Comparison of ENCODE assay signal across 17 cellular contexts in genomic region chr11:126518996-126519351, GRCh38.
"Had no signal": no experiment of that assay in that cellular context is flagged by ENCODE, and none has a peak within 500 bp of the region (broad histone marks: within the 10 kb centered on the region; RNA-seq: fewer than 3 reads in every experiment).

No MANE protein-coding gene starts in this region.

- H3K9me3 Mint-ChIP-seq: endodermal cell; naive thymus-derived CD8-positive, alpha-beta T cell; neural progenitor cell; stimulated activated naive B cell treated with anti-CD40 and anti-IgM and Interleukin-4, amounts not matched to agents 10 μg/mL and 1 μg/mL and 100 μg/mL, for 72 hours; stimulated activated naive CD8-positive, alpha-beta T cell treated with anti-CD3 and anti-CD28 coated beads, Interleukin-15, amount 100 ng/mL, for 72 hours had no signal

- DNase-seq: effector CD4-positive, alpha-beta T cell; endodermal cell; erythroblast; foreskin keratinocyte; heart left ventricle; hippocampal formation; left colon; mucosa of descending colon; naive thymus-derived CD8-positive, alpha-beta T cell; pancreas; right lobe of liver; stimulated activated CD4-positive, alpha-beta T cell treated with anti-CD3 and anti-CD28 coated beads, Interleukin-2, amount 100 ng/mL, for 24 hours; stimulated activated CD4-positive, alpha-beta T cell treated with anti-CD3 and anti-CD28 coated beads, Interleukin-4, amount 100 ng/mL, for 4 hours; stimulated activated naive B cell treated with anti-CD40 and anti-IgM and Interleukin-4, amounts not matched to agents 10 μg/mL and 1 μg/mL and 100 μg/mL, for 72 hours; stimulated activated naive CD8-positive, alpha-beta T cell treated with anti-CD3 and anti-CD28 coated beads, Interleukin-15, amount 100 ng/mL, for 72 hours; testis had no signal

- H3K4me1 Mint-ChIP-seq: naive thymus-derived CD8-positive, alpha-beta T cell; stimulated activated naive B cell treated with anti-CD40 and anti-IgM and Interleukin-4, amounts not matched to agents 10 μg/mL and 1 μg/mL and 100 μg/mL, for 72 hours; stimulated activated naive CD8-positive, alpha-beta T cell treated with anti-CD3 and anti-CD28 coated beads, Interleukin-15, amount 100 ng/mL, for 72 hours had no signal

- H3K36me3 Mint-ChIP-seq: naive thymus-derived CD8-positive, alpha-beta T cell; neural progenitor cell; stimulated activated naive B cell treated with anti-CD40 and anti-IgM and Interleukin-4, amounts not matched to agents 10 μg/mL and 1 μg/mL and 100 μg/mL, for 72 hours had no signal

- H3K4me3 Mint-ChIP-seq: endodermal cell; naive thymus-derived CD8-positive, alpha-beta T cell; neural progenitor cell; stimulated activated naive B cell treated with anti-CD40 and anti-IgM and Interleukin-4, amounts not matched to agents 10 μg/mL and 1 μg/mL and 100 μg/mL, for 72 hours; stimulated activated naive CD8-positive, alpha-beta T cell treated with anti-CD3 and anti-CD28 coated beads, Interleukin-15, amount 100 ng/mL, for 72 hours had no signal

- H3K27ac Mint-ChIP-seq: endodermal cell; naive thymus-derived CD8-positive, alpha-beta T cell; stimulated activated naive B cell treated with anti-CD40 and anti-IgM and Interleukin-4, amounts not matched to agents 10 μg/mL and 1 μg/mL and 100 μg/mL, for 72 hours; stimulated activated naive CD8-positive, alpha-beta T cell treated with anti-CD3 and anti-CD28 coated beads, Interleukin-15, amount 100 ng/mL, for 72 hours had no signal

- ATAC-seq: foreskin keratinocyte; left colon; mucosa of descending colon; naive thymus-derived CD8-positive, alpha-beta T cell; pancreas; right lobe of liver; stimulated activated naive B cell treated with anti-CD40 and anti-IgM and Interleukin-4, amounts not matched to agents 10 μg/mL and 1 μg/mL and 100 μg/mL, for 72 hours; stimulated activated naive CD8-positive, alpha-beta T cell treated with anti-CD3 and anti-CD28 coated beads, Interleukin-15, amount 100 ng/mL, for 72 hours had no signal
